In the genomic region with DNA sequence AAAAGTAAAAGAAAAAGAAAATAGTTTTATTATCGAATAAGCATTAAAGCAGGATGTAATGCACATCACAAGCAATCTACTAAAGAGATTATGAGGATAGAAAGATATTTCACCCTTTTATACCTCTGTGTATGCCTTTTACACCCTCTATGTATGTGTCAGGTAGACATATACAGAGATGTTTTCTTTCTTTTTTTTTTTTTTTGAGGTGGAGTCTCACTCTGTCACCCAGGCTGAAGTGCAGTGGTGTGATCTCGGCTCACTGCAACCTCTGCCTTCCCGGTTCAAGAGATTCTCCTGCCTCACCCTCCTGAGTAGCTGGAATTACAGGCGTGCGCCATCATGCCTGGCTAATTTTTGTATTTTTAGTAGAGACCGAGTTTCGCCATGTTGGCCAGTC, we compare ENCODE assay signal across 15 cellular contexts. TPM values are rescaled to one million over a fixed set of nuclear protein-coding genes. Genes with fewer than 3 reads are reported as not detected.
"Had no signal": no experiment of that assay in that cellular context is flagged by ENCODE, and none has a peak within 500 bp of the region (broad histone marks: within the 10 kb centered on the region; RNA-seq: fewer than 3 reads in every experiment).

No MANE protein-coding gene starts in this region.

RNA-seq across cellular contexts. Expression of gene MOBP, which starts 13.6 kb away (rescaled TPM):
- total RNA-seq: natural killer cell, osteoblast, progenitor cell of endocrine pancreas, psoas muscle, renal cortical epithelial cell, right lobe of liver, sigmoid colon, skeletal muscle tissue, subcutaneous adipose tissue, thoracic aorta, thyroid gland, upper lobe of right lung, vagina had no signal
- polyA plus RNA-seq: naive thymus-derived CD4-positive, alpha-beta T cell; neural cell had no signal
